ENCODE assay signal across 36 cellular contexts in genomic region chr2:157918319-157918718, GRCh38.
"Had no signal": no experiment of that assay in that cellular context is flagged by ENCODE, and none has a peak within 500 bp of the region (broad histone marks: within the 10 kb centered on the region; RNA-seq: fewer than 3 reads in every experiment).

No MANE protein-coding gene starts in this region.

- H3K36me3 Mint-ChIP-seq: activated CD4-positive, alpha-beta memory T cell treated with anti-CD3 and anti-CD28 coated beads for 36 hours; activated naive CD4-positive, alpha-beta T cell treated with anti-CD3 and anti-CD28 coated beads, Interleukin-2, amount 50 U/mL, for 72 hours; activated naive CD8-positive, alpha-beta T cell treated with anti-CD3 and anti-CD28 coated beads for 36 hours had no signal

- ATAC-seq: activated CD8-positive, alpha-beta T cell treated with anti-CD3 and anti-CD28 coated beads for 36 hours; activated naive CD4-positive, alpha-beta T cell treated with anti-CD3 and anti-CD28 coated beads, Interleukin-2, amount 50 U/mL, for 72 hours; activated T-cell treated with anti-CD3 and anti-CD28 coated beads, Interleukin-2, amount 50 U/mL, for 4 hours; activated T-cell treated with anti-CD3 and anti-CD28 coated beads, Interleukin-2, amount 50 U/mL, for 72 hours; activated T-helper 17 cell treated with anti-CD3 and anti-CD28 coated beads, Interleukin-2, amount 50 U/mL, for 72 hours; body of pancreas had no signal

- H3K27me3 ChIP-seq: adrenal gland, body of pancreas, brain microvascular endothelial cell, breast epithelium had no signal

- H3K9me3 ChIP-seq: adrenal gland, body of pancreas, breast epithelium had no signal

- H3K27ac ChIP-seq: adrenal gland, body of pancreas, brain microvascular endothelial cell, breast epithelium, VCaP had no signal

- H3K36me3 ChIP-seq: adrenal gland, brain microvascular endothelial cell, breast epithelium had no signal

- H3K4me1 ChIP-seq: adrenal gland, body of pancreas, breast epithelium had no signal

- H3K27me3 Mint-ChIP-seq: activated CD4-positive, alpha-beta memory T cell treated with anti-CD3 and anti-CD28 coated beads for 36 hours; activated CD8-positive, alpha-beta T cell treated with anti-CD3 and anti-CD28 coated beads for 36 hours; activated T-helper 17 cell treated with anti-CD3 and anti-CD28 coated beads, Interleukin-2, amount 50 U/mL, for 72 hours had no signal

- H3K4me1 Mint-ChIP-seq: activated B cell treated with CpG ODN at 0.5 μM for 24 hours; activated CD4-positive, alpha-beta T cell treated with anti-CD3 and anti-CD28 coated beads, Interleukin-2, amount 10 ng/mL, durations not matched to agents 24 days and 14 days; activated naive CD8-positive, alpha-beta T cell treated with anti-CD3 and anti-CD28 coated beads for 36 hours; activated T-helper 17 cell treated with anti-CD3 and anti-CD28 coated beads, Interleukin-2, amount 50 U/mL, for 72 hours; central memory CD8-positive, alpha-beta T cell had no signal

- H3K27ac Mint-ChIP-seq: activated B cell treated with CpG ODN at 0.5 μM for 24 hours; activated CD4-positive, alpha-beta memory T cell treated with anti-CD3 and anti-CD28 coated beads for 36 hours; activated CD4-positive, alpha-beta T cell treated with anti-CD3 and anti-CD28 coated beads, Interleukin-2, amount 10 ng/mL, durations not matched to agents 24 days and 14 days; activated CD8-positive, alpha-beta T cell treated with anti-CD3 and anti-CD28 coated beads for 36 hours; activated naive CD4-positive, alpha-beta T cell treated with anti-CD3 and anti-CD28 coated beads for 36 hours; activated naive CD4-positive, alpha-beta T cell treated with anti-CD3 and anti-CD28 coated beads, Interleukin-2, amount 50 U/mL, for 72 hours; activated naive CD8-positive, alpha-beta T cell treated with anti-CD3 and anti-CD28 coated beads for 36 hours; activated T-cell treated with anti-CD3 and anti-CD28 coated beads, Interleukin-2, amount 50 U/mL, for 72 hours; activated T-helper 1 cell treated with anti-CD3 and anti-CD28 coated beads, Interleukin-12 subunit alpha, Interleukin-12 subunit beta, Interleukin-2, Interleukin-4 antibody, amounts not matched to agents 30 ng/mL and 10 ng/mL and 1 ng/mL, durations not matched to agents 14 hours and 24 hours and 36 hours; activated T-helper 17 cell treated with anti-CD3 and anti-CD28 coated beads, Interleukin-2, amount 50 U/mL, for 72 hours; T-helper 1 cell treated with Interleukin-12 subunit alpha and Interleukin-12 subunit beta and Interleukin-4 antibody, amounts not matched to agents 30 μg/mL and 1 μg/mL, for 36 hours; T-helper 2 cell treated with Interferon-gamma antibody and Interleukin-4, amounts not matched to agents 5 μg/mL and 100 μg/mL, for 36 hours had no signal

- DNase-seq: activated B cell treated with CpG ODN at 0.5 μM for 24 hours; activated CD4-positive, alpha-beta memory T cell treated with anti-CD3 and anti-CD28 coated beads for 36 hours; activated CD4-positive, alpha-beta T cell treated with anti-CD3 and anti-CD28 coated beads for 4 hours; activated CD4-positive, alpha-beta T cell treated with anti-CD3 and anti-CD28 coated beads, Interleukin-2, amount 10 ng/mL, durations not matched to agents 24 days and 14 days; activated CD4-positive, alpha-beta T cell treated with anti-CD3 and anti-CD28 coated beads, Interleukin-2, amount 50 U/mL, for 1 hour; activated CD4-positive, alpha-beta T cell treated with anti-CD3 and anti-CD28 coated beads, Interleukin-2, amount 50 U/mL, for 4 hours; activated CD4-positive, CD25-positive, alpha-beta regulatory T cell treated with anti-CD3 and anti-CD28 coated beads, Interleukin-2, amount 50 U/mL, for 72 hours; activated CD8-positive, alpha-beta memory T cell treated with anti-CD3 and anti-CD28 coated beads, Interleukin-2, amount 50 U/mL, for 4 hours; activated CD8-positive, alpha-beta T cell treated with anti-CD3 and anti-CD28 coated beads for 36 hours; activated effector memory CD4-positive, alpha-beta T cell treated with anti-CD3 and anti-CD28 coated beads, Interleukin-2, amount 50 U/mL, for 16 hours; activated gamma-delta T cell treated with Interleukin-2 at 50 U/mL for 16 hours; activated naive CD4-positive, alpha-beta T cell; activated naive CD4-positive, alpha-beta T cell treated with anti-CD3 and anti-CD28 coated beads for 36 hours; activated naive CD4-positive, alpha-beta T cell treated with anti-CD3 and anti-CD28 coated beads, Interleukin-2, amount 50 U/mL, for 16 hours; activated naive CD8-positive, alpha-beta T cell treated with anti-CD3 and anti-CD28 coated beads for 36 hours; activated T-cell treated with anti-CD3 and anti-CD28 coated beads for 4 hours; activated T-cell treated with anti-CD3 and anti-CD28 coated beads, Interleukin-2, amount 50 U/mL, for 1 hour; activated T-cell treated with anti-CD3 and anti-CD28 coated beads, Interleukin-2, amount 50 U/mL, for 4 hours; activated T-cell treated with anti-CD3 and anti-CD28 coated beads, Interleukin-2, amount 50 U/mL, for 72 hours; adrenal gland; amniotic stem cell; aorta; body of pancreas; brain microvascular endothelial cell; cerebellar nuclear complex; T-helper 1 cell; T-helper 2 cell; T-helper 9 cell had no signal

- H3K4me3 ChIP-seq: adrenal gland, body of pancreas, breast epithelium had no signal

- H3K9me3 Mint-ChIP-seq: activated CD8-positive, alpha-beta T cell treated with anti-CD3 and anti-CD28 coated beads for 36 hours; activated naive CD4-positive, alpha-beta T cell treated with anti-CD3 and anti-CD28 coated beads for 36 hours; activated naive CD4-positive, alpha-beta T cell treated with anti-CD3 and anti-CD28 coated beads, Interleukin-2, amount 50 U/mL, for 72 hours; activated naive CD8-positive, alpha-beta T cell treated with anti-CD3 and anti-CD28 coated beads for 36 hours; activated T-cell treated with anti-CD3 and anti-CD28 coated beads, Interleukin-2, amount 50 U/mL, for 4 hours; activated T-helper 1 cell treated with anti-CD3 and anti-CD28 coated beads, Interleukin-12 subunit alpha, Interleukin-12 subunit beta, Interleukin-2, Interleukin-4 antibody, amounts not matched to agents 30 ng/mL and 10 ng/mL and 1 ng/mL, durations not matched to agents 14 hours and 24 hours and 36 hours; activated T-helper 17 cell treated with anti-CD3 and anti-CD28 coated beads, Interleukin-2, amount 50 U/mL, for 72 hours; central memory CD8-positive, alpha-beta T cell; T-helper 1 cell treated with Interleukin-12 subunit alpha and Interleukin-12 subunit beta and Interleukin-4 antibody, amounts not matched to agents 30 μg/mL and 1 μg/mL, for 36 hours; T-helper 2 cell treated with Interferon-gamma antibody and Interleukin-4, amounts not matched to agents 5 μg/mL and 100 μg/mL, for 36 hours had no signal

- H3K4me3 Mint-ChIP-seq: activated B cell treated with CpG ODN at 0.5 μM for 24 hours; activated CD4-positive, alpha-beta memory T cell treated with anti-CD3 and anti-CD28 coated beads for 36 hours; activated CD4-positive, alpha-beta T cell treated with anti-CD3 and anti-CD28 coated beads, Interleukin-2, amount 10 ng/mL, durations not matched to agents 24 days and 14 days; activated CD8-positive, alpha-beta T cell treated with anti-CD3 and anti-CD28 coated beads for 36 hours; activated naive CD4-positive, alpha-beta T cell treated with anti-CD3 and anti-CD28 coated beads for 36 hours; activated naive CD8-positive, alpha-beta T cell treated with anti-CD3 and anti-CD28 coated beads for 36 hours; activated T-cell treated with anti-CD3 and anti-CD28 coated beads, Interleukin-2, amount 50 U/mL, for 4 hours; activated T-cell treated with anti-CD3 and anti-CD28 coated beads, Interleukin-2, amount 50 U/mL, for 72 hours; activated T-helper 1 cell treated with anti-CD3 and anti-CD28 coated beads, Interleukin-12 subunit alpha, Interleukin-12 subunit beta, Interleukin-2, Interleukin-4 antibody, amounts not matched to agents 30 ng/mL and 10 ng/mL and 1 ng/mL, durations not matched to agents 14 hours and 24 hours and 36 hours; activated T-helper 17 cell treated with anti-CD3 and anti-CD28 coated beads, Interleukin-2, amount 50 U/mL, for 72 hours; central memory CD8-positive, alpha-beta T cell; T-helper 1 cell treated with Interleukin-12 subunit alpha and Interleukin-12 subunit beta and Interleukin-4 antibody, amounts not matched to agents 30 μg/mL and 1 μg/mL, for 36 hours; T-helper 2 cell treated with Interferon-gamma antibody and Interleukin-4, amounts not matched to agents 5 μg/mL and 100 μg/mL, for 36 hours had no signal
